8 cellular contexts compared by ENCODE assay signal in genomic region chr12:9760699-9761406, GRCh38. TPM values are rescaled to one million over a fixed set of nuclear protein-coding genes. Genes with fewer than 3 reads are reported as not detected.
A peak's percentile ranks its signal among the peaks of the same experiment; 100 is the strongest.
DNase-seq lines count a peak whose midpoint lies in the region; ATAC-seq and TF ChIP-seq lines count a peak whose summit lies in the region.

CD69 (minus strand) TSS chr12:9760901; CDS start chr12:9760820, 81 bp downstream.

- TF ChIP-seq POLR2A in Peyer's patch (IDR thresholded peaks at IDR 0.05) = peak; percentile 79 to 82

- TF ChIP-seq RAD21 in neural cell (conservative IDR thresholded peaks at IDR 0.05) = no peak

- H3K79me2 ChIP-seq in neural cell (replicated peaks; ENCODE audit: insufficient read depth, low read length) = no peaks in the 10 kb centered on the region

- no peaks in the 10 kb centered on the region for H4K20me1 ChIP-seq in neural cell (ENCODE audit: insufficient read depth)

- H3K27ac ChIP-seq in Peyer's patch (peak within 1 kb of the TSS; percentile 75 to 82 (median 78)), neural cell (ENCODE audit: low read length) (peak within 1 kb of the TSS; percentile 78)

- H3K27me3 ChIP-seq in Peyer's patch (no peaks in the 10 kb centered on the region), neural cell (ENCODE audit: insufficient read depth, low read depth, low read length) (no peaks in the 10 kb centered on the region), HAP-1 (ENCODE audit: low read depth) (no peaks in the 10 kb centered on the region)

- peak within 1 kb of the TSS; percentile 20 for H3K9ac ChIP-seq in neural cell (ENCODE audit: low read length)

- DNase-seq in Peyer's patch (peak in 2 of 3 donors; percentile 94), HAP-1 (ENCODE audit: low spot score in 2 of 2) (no peak), EL (no peak), DMS153 treated with DMSO at 0.1 percent for 48 hours (lab: John Stamatoyannopoulos, UW; ENCODE audit: unreplicated experiment) (no peak)
- peak in 3 of 4 experiments; percentile 30 to 55 (median 31) for DNase-seq in activated naive CD4-positive, alpha-beta T cell (lab: John Stamatoyannopoulos, UW)

- in situ Hi-C loops in HAP-1 (cut with MboI; ENCODE audit: low sequenced_read_pairs) = no loop called here

- ATAC-seq in HG02588 (IDR thresholded peaks at IDR 0.05; ENCODE audit: unreplicated experiment) = peak; percentile 33

- no peaks in the 10 kb centered on the region for H3K9me2 ChIP-seq in neural cell (ENCODE audit: insufficient read depth, low read length)

- TF ChIP-seq EP300 in neural cell (conservative IDR thresholded peaks at IDR 0.05; ENCODE audit: poor library complexity, severe bottlenecking) = no peak

- peak within 1 kb of the TSS; percentile 74 for H3K4me3 ChIP-seq in GM08714 (ENCODE audit: low read length)
- H3K4me3 ChIP-seq in Peyer's patch = peak within 1 kb of the TSS; percentile 35 to 47 (median 40)
- peak within 1 kb of the TSS; percentile 32 for H3K4me3 ChIP-seq in neural cell (ENCODE audit: low read length)
- no peak within 1 kb of the TSS for H3K4me3 ChIP-seq in HAP-1

- H3K4me2 ChIP-seq in neural cell (ENCODE audit: low read length) = peak within 1 kb of the TSS; percentile 25

- H3K4me1 ChIP-seq in Peyer's patch (peaks cover 0 to 7% (median 0%) of the 10 kb centered on the region in 4 donors), HAP-1 (peaks cover 5% of the 10 kb centered on the region)

- H2AFZ ChIP-seq in neural cell (ENCODE audit: low read depth, low read length) = no peak within 1 kb of the TSS

- peaks cover 7% of the 10 kb centered on the region for H3F3A ChIP-seq in neural cell (ENCODE audit: insufficient read depth, low read length, poor library complexity, severe bottlenecking)

- H3K9me3 ChIP-seq in Peyer's patch (no peaks in the 10 kb centered on the region), neural cell (ENCODE audit: low read length) (no peaks in the 10 kb centered on the region), HAP-1 (no peaks in the 10 kb centered on the region)

- no peak for TF ChIP-seq CTCF in Peyer's patch (IDR thresholded peaks at IDR 0.05)
- TF ChIP-seq CTCF in neural cell (IDR thresholded peaks at IDR 0.05; ENCODE audit: poor library complexity, severe bottlenecking) = no peak

- no peaks in the 10 kb centered on the region for H3K36me3 ChIP-seq in Peyer's patch
- no peaks in the 10 kb centered on the region for H3K36me3 ChIP-seq in neural cell (ENCODE audit: insufficient read depth, low read length)
- H3K36me3 ChIP-seq in HAP-1 (replicated peaks) = no peaks in the 10 kb centered on the region

TF ChIP-seq in neural cell, 6 proteins besides CTCF, POLR2A, EP300 and RAD21:
- TF ChIP-seq EZH2 (IDR thresholded peaks at IDR 0.05; ENCODE audit: borderline replicate concordance, insufficient read depth, low read length, poor library complexity, severe bottlenecking) = no peak
- no peak for TF ChIP-seq REST (IDR thresholded peaks at IDR 0.05; ENCODE audit: borderline replicate concordance)
- no peak for TF ChIP-seq MXI1 (conservative IDR thresholded peaks at IDR 0.05; ENCODE audit: poor library complexity, severe bottlenecking)
- no peak for TF ChIP-seq POLR2AphosphoS5 (IDR thresholded peaks at IDR 0.05)
- no peak for TF ChIP-seq SMC3 (conservative IDR thresholded peaks at IDR 0.05; ENCODE audit: poor library complexity)
- TF ChIP-seq TAF1 (IDR thresholded peaks at IDR 0.05; ENCODE audit: low read depth) = no peak

RNA-seq across cellular contexts. Expression of gene CD69, which starts in this region (rescaled TPM):
- 10 to 100 TPM in 1 of 4 donors, 1 to 10 TPM in 3; 4.4 to 83.3 (median 9.1) TPM for total RNA-seq in Peyer's patch
- polyA plus RNA-seq in neural cell = 0.70 and 0.72 TPM in 2 replicates
- 1.7 and 2.4 TPM in 2 replicates for polyA minus RNA-seq in neural cell

Comparison
In these comparisons a context has a peak if more than half of its experiments do, and no peak if none do; other contexts are left out.
1. DNase-seq: peak in Peyer's patch (2 of 3) and activated naive CD4-positive, alpha-beta T cell (3 of 4); none in HAP-1 (0 of 2), EL (single experiment) and DMS153 treated with DMSO at 0.1 percent for 48 hours (single experiment).